ENCODE assay signal across 20 cellular contexts in the genomic region with DNA sequence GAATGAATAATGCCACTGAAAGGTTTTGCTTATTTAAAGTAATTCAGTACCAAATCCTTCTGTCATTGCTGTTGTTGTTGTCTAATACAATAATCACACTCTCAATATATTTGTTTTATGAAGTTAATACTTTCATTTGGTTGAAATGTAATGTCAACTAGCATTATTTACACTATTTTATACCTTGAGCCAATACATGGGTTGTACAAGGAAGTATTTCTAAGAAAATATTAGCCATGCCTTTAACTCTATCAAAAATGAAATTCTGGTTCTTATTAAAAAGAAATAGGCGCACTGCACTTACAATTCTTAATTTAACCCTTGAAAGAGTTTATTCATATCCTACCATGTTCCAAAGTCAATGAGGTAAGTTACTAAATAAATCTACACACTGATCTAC. TPM values are rescaled to one million over a fixed set of nuclear protein-coding genes. Genes with fewer than 3 reads are reported as not detected.
"Had no signal": no experiment of that assay in that cellular context is flagged by ENCODE, and none has a peak within 500 bp of the region (broad histone marks: within the 10 kb centered on the region; RNA-seq: fewer than 3 reads in every experiment).

No MANE protein-coding gene starts in this region.

- DNase-seq: islet precursor cell; left cardiac atrium; left ventricle myocardium superior; lower lobe of right lung; nucleus accumbens; right lobe of liver; stimulated activated CD4-positive, alpha-beta T cell treated with anti-CD3 and anti-CD28 coated beads, Interleukin-1b, Interleukin-23, amount 100 ng/mL, for 48 hours; stimulated activated CD4-positive, alpha-beta T cell treated with anti-CD3 and anti-CD28 coated beads, Interleukin-2, amount 100 ng/mL, for 48 hours; stimulated activated CD4-positive, alpha-beta T cell treated with anti-CD3 and anti-CD28 coated beads, Interleukin-4, amount 100 ng/mL, for 4 hours; stimulated activated CD8-positive, alpha-beta memory T cell treated with anti-CD3 and anti-CD28 coated beads, Interleukin-4, amount 100 ng/mL, for 48 hours; stimulated activated naive CD4-positive, alpha-beta T cell treated with Interleukin-2 at 50 U/mL for 16 hours; stimulated activated naive CD8-positive, alpha-beta T cell treated with anti-CD3 and anti-CD28 coated beads, Interleukin-15, amount 100 ng/mL, for 72 hours; substantia nigra had no signal

- H3K36me3 ChIP-seq: lower lobe of right lung, right atrium auricular region had no signal

- H3K79me2 ChIP-seq: hepatocyte had no signal

- H3K4me3 ChIP-seq: hepatocyte, lower lobe of right lung, right atrium auricular region, right lobe of liver, smooth muscle cell, tibial nerve, vagina had no signal

- H3K27me3 ChIP-seq: hepatocyte, right atrium auricular region, right lobe of liver, tibial nerve, vagina had no signal

- H2AFZ ChIP-seq: hepatocyte had no signal

- H3K27ac ChIP-seq: hepatocyte, lower lobe of right lung, right atrium auricular region, right lobe of liver, tibial nerve, vagina had no signal

- ATAC-seq: naive thymus-derived CD8-positive, alpha-beta T cell; stimulated activated memory B cell treated with anti-CD40 and anti-IgM and Interleukin-4, amounts not matched to agents 10 μg/mL and 1 μg/mL and 100 μg/mL, for 72 hours; stimulated activated naive CD8-positive, alpha-beta T cell treated with anti-CD3 and anti-CD28 coated beads, Interleukin-15, amount 100 ng/mL, for 72 hours had no signal

- H3K4me2 ChIP-seq: hepatocyte, smooth muscle cell had no signal

- H3K9me3 ChIP-seq: lower lobe of right lung, right atrium auricular region, right lobe of liver, tibial nerve, vagina had no signal

- H3K4me1 ChIP-seq: lower lobe of right lung, right atrium auricular region, vagina had no signal

RNA-seq across cellular contexts. Expression of a gene that starts 17.6 kb away (rescaled TPM):
- total RNA-seq: smooth muscle cell had no signal
- polyA plus RNA-seq: hepatocyte; naive thymus-derived CD8-positive, alpha-beta T cell; smooth muscle cell had no signal
